ENCODE assay signal across 15 cellular contexts in the genomic region with DNA sequence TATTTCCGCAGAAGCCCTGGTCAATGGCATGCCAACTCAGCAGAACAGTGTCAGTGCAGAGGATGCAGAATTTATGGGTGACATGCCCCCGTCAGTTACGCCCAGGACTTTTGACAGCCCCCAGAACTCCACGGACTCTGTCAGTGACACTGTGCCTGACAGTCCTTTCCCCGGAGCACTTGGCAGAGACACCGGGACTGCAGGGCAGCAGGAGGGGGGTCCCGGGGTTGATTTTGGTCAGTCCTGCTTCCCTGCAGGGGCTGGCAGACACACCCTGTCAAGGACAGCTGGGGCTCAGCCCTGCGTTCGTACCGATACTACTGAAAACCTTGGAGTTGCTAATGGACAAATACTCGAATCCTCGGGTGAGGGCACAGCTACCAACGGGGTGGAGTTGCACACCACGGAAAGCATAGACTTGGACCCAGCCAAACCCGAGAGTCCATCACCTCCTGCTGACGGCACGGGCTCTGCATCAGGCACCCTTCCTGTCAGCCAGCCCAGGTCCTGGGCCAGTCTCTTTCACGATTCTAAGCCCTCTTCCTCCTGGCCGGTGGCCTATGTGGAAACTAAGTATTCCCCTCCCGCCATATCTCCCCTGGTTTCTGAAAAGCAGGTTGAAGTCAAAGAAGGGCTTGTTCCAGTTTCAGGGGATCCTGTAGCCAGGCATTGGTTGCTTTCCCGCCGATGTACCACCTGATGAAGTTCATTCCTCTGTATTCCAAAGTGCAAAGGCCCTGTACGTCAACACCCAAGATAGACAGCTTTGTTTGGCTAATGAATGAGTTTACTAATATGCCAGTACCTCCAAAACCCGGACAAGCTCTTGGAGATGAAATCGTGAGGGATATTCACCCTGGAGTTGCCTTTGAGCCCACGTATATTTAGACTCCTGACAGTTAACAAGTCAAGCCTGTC. TPM values are rescaled to one million over a fixed set of nuclear protein-coding genes. Genes with fewer than 3 reads are reported as not detected.
DNase-seq lines count a peak whose midpoint lies in the region; ATAC-seq and TF ChIP-seq lines count a peak whose summit lies in the region.
"Not testable (repeated sequence)": the region's sequence is repeated elsewhere in the genome, so short reads cannot be mapped to it uniquely, and the experiment has no call there.
"Had no signal": no experiment of that assay in that cellular context is flagged by ENCODE, and none has a peak within 500 bp of the region (broad histone marks: within the 10 kb centered on the region; RNA-seq: fewer than 3 reads in every experiment).

No MANE protein-coding gene starts in this region.

- H3K27ac ChIP-seq in vagina = not testable (repeated sequence)

- H3K4me3 ChIP-seq in mucosa of descending colon, vagina: not testable (repeated sequence)

- not testable (repeated sequence) for H3K4me1 Mint-ChIP-seq in stimulated activated memory B cell treated with anti-CD40 and anti-IgM and Interleukin-4, amounts not matched to agents 10 μg/mL and 1 μg/mL and 100 μg/mL, for 72 hours

- H3K9me3 Mint-ChIP-seq in stimulated activated memory B cell treated with anti-CD40 and anti-IgM and Interleukin-4, amounts not matched to agents 10 μg/mL and 1 μg/mL and 100 μg/mL, for 72 hours = not testable (repeated sequence)

- not testable (repeated sequence) for H3K27ac Mint-ChIP-seq in stimulated activated memory B cell treated with anti-CD40 and anti-IgM and Interleukin-4, amounts not matched to agents 10 μg/mL and 1 μg/mL and 100 μg/mL, for 72 hours

- intact Hi-C loops in Right ventricle myocardium superior (cut with DNase I); mucosa of descending colon (cut with DNase I, micrococcal nuclease); vagina (cut with DNase I): not testable (repeated sequence)

- not testable (repeated sequence) for H3K27me3 ChIP-seq in vagina

- not testable (repeated sequence) for H3K27me3 Mint-ChIP-seq in stimulated activated memory B cell treated with anti-CD40 and anti-IgM and Interleukin-4, amounts not matched to agents 10 μg/mL and 1 μg/mL and 100 μg/mL, for 72 hours

- peak; percentile 21; the same call in 2 of the 3 replicates for ATAC-seq in SK-N-SH treated with all-trans-retinoic acid at 6 μM for 48 hours
- peak; percentile 15 for ATAC-seq in Right ventricle myocardium superior (ENCODE audit: poor library complexity)
- peak; percentile 42 for ATAC-seq in mucosa of descending colon
- ATAC-seq in stimulated activated memory B cell treated with anti-CD40 and anti-IgM and Interleukin-4, amounts not matched to agents 10 μg/mL and 1 μg/mL and 100 μg/mL, for 72 hours = peak; percentile 5

- TF ChIP-seq CTCF in mucosa of descending colon (IDR thresholded peaks at IDR 0.05); vagina (IDR thresholded peaks at IDR 0.05): not testable (repeated sequence)

- not testable (repeated sequence) for H3K36me3 Mint-ChIP-seq in stimulated activated memory B cell treated with anti-CD40 and anti-IgM and Interleukin-4, amounts not matched to agents 10 μg/mL and 1 μg/mL and 100 μg/mL, for 72 hours

- H3K4me1 ChIP-seq in mucosa of descending colon (ENCODE audit: low read depth); vagina: not testable (repeated sequence)

- TF ChIP-seq POLR2A in vagina (IDR thresholded peaks at IDR 0.05) = not testable (repeated sequence)

- H3K9me3 ChIP-seq in mucosa of descending colon = peaks cover 19% of the 10 kb centered on the region
- not testable (repeated sequence) for H3K9me3 ChIP-seq in vagina

- not testable (repeated sequence) for H3K4me3 Mint-ChIP-seq in stimulated activated memory B cell treated with anti-CD40 and anti-IgM and Interleukin-4, amounts not matched to agents 10 μg/mL and 1 μg/mL and 100 μg/mL, for 72 hours

- not testable (repeated sequence) for H3K36me3 ChIP-seq in mucosa of descending colon (ENCODE audit: low read depth); vagina

- DNase-seq in COLO829 (ENCODE audit: low spot score) (peak; percentile 0), ecto neural progenitor cell (ENCODE audit: low spot score) (peak; percentile 30), Right ventricle myocardium superior (peak; percentile 37), kidney tubule cell (ENCODE audit: low spot score) (peak; percentile 13), mucosa of descending colon (peak in 2 of 3 donors; percentile 16 to 57), vagina (ENCODE audit: extremely low spot score in 2 of 2) (peak; percentile 60 to 93)

RNA-seq across cellular contexts. Expression of a gene that starts 35.1 kb away (rescaled TPM):
- total RNA-seq in Right ventricle myocardium superior (not detected), mucosa of descending colon (not detected), vagina (not detected)
- total RNA-seq: CD8-positive, alpha-beta T cell; HFFc6; HT1080; LHCN-M2; MCF 10A; OCI-LY7; SJCRH30 had no signal

Comparison
In these comparisons a context has a peak if more than half of its experiments do, and no peak if none do; other contexts are left out.
1. DNase-seq: peak in every context shown above with its lines; median percentile 76 in vagina; 37 in Right ventricle myocardium superior; 36 in mucosa of descending colon; 30 in ecto neural progenitor cell; 13 in kidney tubule cell; 0 in COLO829.